8 cellular contexts compared by ENCODE assay signal in the genomic region with DNA sequence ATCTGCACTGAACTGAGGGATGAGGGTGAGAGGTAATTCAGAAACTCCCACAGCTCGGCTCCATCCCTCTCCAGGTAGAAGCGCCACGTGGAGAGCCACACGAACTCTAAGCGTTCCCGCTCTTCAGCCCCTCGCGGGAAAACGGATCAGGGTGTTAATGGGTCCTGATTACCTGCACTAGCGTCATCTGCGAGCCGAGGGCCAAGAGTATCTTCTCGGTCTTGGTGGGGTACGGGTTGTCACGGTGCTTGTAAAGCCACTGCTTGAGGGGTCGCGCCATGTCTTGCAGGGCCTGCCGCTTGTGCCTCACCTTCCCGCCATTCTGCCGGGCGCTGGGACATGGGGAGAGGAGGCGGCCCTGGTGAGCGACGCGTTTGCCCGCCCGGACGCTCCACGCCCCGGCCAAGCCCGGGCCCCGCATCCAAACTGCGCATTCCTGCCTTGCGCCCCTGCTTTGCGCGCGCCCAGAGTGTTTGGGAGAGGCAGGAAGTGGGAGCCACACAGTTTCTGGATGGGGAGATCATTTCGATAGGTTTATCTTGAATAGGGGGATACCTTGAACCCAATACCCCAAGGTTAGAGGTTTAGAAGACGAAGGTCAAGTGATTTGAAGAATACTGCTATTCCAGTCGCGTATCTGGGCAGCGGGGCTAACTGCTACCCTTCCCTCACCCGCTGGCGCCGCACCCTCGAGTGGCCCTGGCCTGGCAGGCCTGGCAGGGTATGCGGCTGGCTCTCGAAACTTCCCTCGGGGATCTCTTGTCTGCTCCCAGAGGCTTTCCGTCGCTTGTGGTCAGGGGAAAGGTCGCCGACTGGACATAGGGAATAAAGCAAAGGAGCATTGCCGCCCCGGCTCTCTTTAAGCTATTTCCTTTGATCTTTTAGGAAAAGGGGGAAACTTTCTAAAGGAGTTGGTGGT. TPM values are rescaled to one million over a fixed set of nuclear protein-coding genes. Genes with fewer than 3 reads are reported as not detected.
DNase-seq lines count a peak whose midpoint lies in the region; ATAC-seq and TF ChIP-seq lines count a peak whose summit lies in the region.

No MANE protein-coding gene starts in this region.

- no peaks in the 10 kb centered on the region for H3K36me3 ChIP-seq in mesendoderm (ENCODE audit: control insufficient read depth, insufficient read depth, low read length)
- H3K36me3 ChIP-seq in transverse colon, result no peaks in the 10 kb centered on the region

- H3K4me3 ChIP-seq in mesendoderm (ENCODE audit: low read length), result peak overlapping the region; percentile 43
- peak overlapping the region in 2 of 4 donors; percentile 54 to 95 for H3K4me3 ChIP-seq in transverse colon

- peaks cover 65% of the 10 kb centered on the region for H3K27me3 Mint-ChIP-seq in activated CD4-positive, alpha-beta T cell treated with anti-CD3 and anti-CD28 coated beads, Interleukin-2, amount 10 ng/mL, durations not matched to agents 24 days and 14 days
- peaks cover 68% of the 10 kb centered on the region for H3K27me3 Mint-ChIP-seq in central memory CD8-positive, alpha-beta T cell

- H3K23ac ChIP-seq in mesendoderm (ENCODE audit: low read length), result no peak overlapping the region

- H3K4ac ChIP-seq in mesendoderm (ENCODE audit: low read depth, low read length), result no peak overlapping the region

- WGBS in mesendoderm (ENCODE audit: extremely low coverage, insufficient coverage, low lambda C conversion rate), result no CpG with 5 or more reads among the region's 55 CpGs
- 7 to 45% methylated on average over 5 to 55 of the region's 55 CpGs for WGBS in transverse colon (ENCODE audit: low coverage in 1 of 2), 2 donors

- H3K4me1 ChIP-seq in mesendoderm (ENCODE audit: control insufficient read depth, low read depth, low read length) (peaks cover 2% of the 10 kb centered on the region), transverse colon (peaks cover 0 to 48% (median 41%) of the 10 kb centered on the region in 4 donors)

- H2BK5ac ChIP-seq in mesendoderm (ENCODE audit: low read length), result no peak overlapping the region

- H3K27me3 ChIP-seq in mesendoderm (ENCODE audit: insufficient read depth, low read length, poor library complexity), result peaks cover 20% of the 10 kb centered on the region
- H3K27me3 ChIP-seq in transverse colon, result peaks cover 75% of the 10 kb centered on the region

- no peaks in the 10 kb centered on the region for H3K79me2 ChIP-seq in mesendoderm (ENCODE audit: control insufficient read depth, insufficient read depth, low read length)

- H4K5ac ChIP-seq in mesendoderm (ENCODE audit: low read length), result no peak overlapping the region

- DNase-seq in activated CD4-positive, alpha-beta T cell treated with anti-CD3 and anti-CD28 coated beads, Interleukin-2, amount 10 ng/mL, durations not matched to agents 24 days and 14 days, result no peak
- no peak for DNase-seq in activated CD4-positive, alpha-beta T cell treated with anti-CD3 and anti-CD28 coated beads for 1 hour
- no peak for DNase-seq in central memory CD8-positive, alpha-beta T cell (ENCODE audit: low spot score in 2 of 2)
- DNase-seq in mesendoderm (peak; percentile 54), transverse colon (peak; percentile 14), NCI-H82 (lab: John Stamatoyannopoulos, UW) (no peak), NOMO-1 treated with dmso at 0.1 percent for 144 hours (lab: John Stamatoyannopoulos, UW; ENCODE audit: unreplicated experiment) (no peak)

- no peak overlapping the region for H4K8ac ChIP-seq in mesendoderm (ENCODE audit: low read depth, low read length)

- peak overlapping the region; percentile 77 for H3K56ac ChIP-seq in mesendoderm (ENCODE audit: low read length)

- no peaks in the 10 kb centered on the region for H3K79me1 ChIP-seq in mesendoderm (ENCODE audit: low read length)

- H3K9ac ChIP-seq in mesendoderm (ENCODE audit: low read length), result peak overlapping the region; percentile 64

- TF ChIP-seq EP300 in transverse colon (IDR thresholded peaks at IDR 0.05; ENCODE audit: low read depth), result no peak

- intact Hi-C loops in activated CD4-positive, alpha-beta T cell treated with anti-CD3 and anti-CD28 coated beads, Interleukin-2, amount 10 ng/mL, durations not matched to agents 24 days and 14 days (cut with micrococcal nuclease), result loop anchor here (1.0 to 10.0 kb wide), 8 partner anchors 239 to 936 kb away; partner anchors contain the start of genes BAMBI, MPP7, ODAD2 and RAB18
- intact Hi-C loops in transverse colon (cut with DNase I; ENCODE audit: low total_unique reads), result loop anchor here (10.0 kb wide), 2 partner anchors 433 to 653 kb away; no protein-coding TSS in a partner anchor

- TF ChIP-seq POLR2A in transverse colon (IDR thresholded peaks at IDR 0.05), result no peak

- H3K27ac ChIP-seq in mesendoderm (ENCODE audit: low read depth, low read length) (no peak overlapping the region), transverse colon (peak overlapping the region in 2 of 4 donors; percentile 86 to 87)

- ATAC-seq in central memory CD8-positive, alpha-beta T cell (replicated peaks; ENCODE audit: extremely low read depth, poor library complexity, severe bottlenecking), result no peak
- ATAC-seq in HG03521 (IDR thresholded peaks at IDR 0.05; ENCODE audit: unreplicated experiment), result no peak

- H3K9me3 ChIP-seq in transverse colon, result no peaks in the 10 kb centered on the region

- H3K4me3 Mint-ChIP-seq in activated CD4-positive, alpha-beta T cell treated with anti-CD3 and anti-CD28 coated beads, Interleukin-2, amount 10 ng/mL, durations not matched to agents 24 days and 14 days, result peak overlapping the region; percentile 69
- H3K4me3 Mint-ChIP-seq in central memory CD8-positive, alpha-beta T cell, result peak overlapping the region; percentile 66

- no peak overlapping the region for H2AK5ac ChIP-seq in mesendoderm (ENCODE audit: low read length)

- peaks cover 3% of the 10 kb centered on the region for H3K9me3 Mint-ChIP-seq in activated CD4-positive, alpha-beta T cell treated with anti-CD3 and anti-CD28 coated beads, Interleukin-2, amount 10 ng/mL, durations not matched to agents 24 days and 14 days
- H3K9me3 Mint-ChIP-seq in central memory CD8-positive, alpha-beta T cell, result no peaks in the 10 kb centered on the region

- peak overlapping the region; percentile 79 for H3K4me2 ChIP-seq in mesendoderm (ENCODE audit: low read length)

- H3K27ac Mint-ChIP-seq in activated CD4-positive, alpha-beta T cell treated with anti-CD3 and anti-CD28 coated beads, Interleukin-2, amount 10 ng/mL, durations not matched to agents 24 days and 14 days, result no peak overlapping the region
- no peak overlapping the region for H3K27ac Mint-ChIP-seq in central memory CD8-positive, alpha-beta T cell (ENCODE audit: low read depth)

- H3K36me3 Mint-ChIP-seq in activated CD4-positive, alpha-beta T cell treated with anti-CD3 and anti-CD28 coated beads, Interleukin-2, amount 10 ng/mL, durations not matched to agents 24 days and 14 days (ENCODE audit: low read depth), result peaks cover 5% of the 10 kb centered on the region
- H3K36me3 Mint-ChIP-seq in central memory CD8-positive, alpha-beta T cell (ENCODE audit: insufficient read depth), result peaks cover 13% of the 10 kb centered on the region

- no peak for TF ChIP-seq CTCF in transverse colon (IDR thresholded peaks at IDR 0.05)

- H2BK120ac ChIP-seq in mesendoderm (ENCODE audit: low read depth, low read length), result no peak overlapping the region

- no peak overlapping the region for H2BK15ac ChIP-seq in mesendoderm (replicated peaks; ENCODE audit: low read depth)

- H3K4me1 Mint-ChIP-seq in activated CD4-positive, alpha-beta T cell treated with anti-CD3 and anti-CD28 coated beads, Interleukin-2, amount 10 ng/mL, durations not matched to agents 24 days and 14 days, result peaks cover 19% of the 10 kb centered on the region
- H3K4me1 Mint-ChIP-seq in central memory CD8-positive, alpha-beta T cell, result peaks cover 22% of the 10 kb centered on the region

- no peak overlapping the region for H3K18ac ChIP-seq in mesendoderm (ENCODE audit: low read length)

- in situ Hi-C loops in transverse colon (cut with MboI; ENCODE audit: low pct_ligation_motif_present in 1 of 4, low pct_unique_long_range_greater_than_20kb in 1 of 4, low sequenced_read_pairs in 3 of 4), result loop anchor here (25.0 kb wide), 2 partner anchors 446 to 646 kb away; no protein-coding TSS in a partner anchor

RNA-seq across cellular contexts. Expression of gene MKX, which starts 4.2 kb away (rescaled TPM):
- total RNA-seq in activated CD4-positive, alpha-beta T cell treated with anti-CD3 and anti-CD28 coated beads, Interleukin-2, amount 10 ng/mL, durations not matched to agents 24 days and 14 days, result not detected in 2 replicates
- 1.9 TPM for polyA plus RNA-seq in mesendoderm (2013, experiment 1 of 2)
- polyA plus RNA-seq in mesendoderm (2013, experiment 2 of 2), result 1.8 TPM
- total RNA-seq in transverse colon, result 1 to 10 TPM in 1 of 4 donors, under 1 TPM in 1, not detected in 2; 0.82 to 2.4 TPM

Comparison
In these comparisons a context has a peak if more than half of its experiments do, and no peak if none do; other contexts are left out.
1. DNase-seq: peak in mesendoderm (single experiment) and transverse colon (single experiment); none in activated CD4-positive, alpha-beta T cell treated with anti-CD3 and anti-CD28 coated beads, Interleukin-2, amount 10 ng/mL, durations not matched to agents 24 days and 14 days (single experiment), activated CD4-positive, alpha-beta T cell treated with anti-CD3 and anti-CD28 coated beads for 1 hour (single experiment), central memory CD8-positive, alpha-beta T cell (0 of 2), NCI-H82 (single experiment) and NOMO-1 treated with dmso at 0.1 percent for 144 hours (single experiment).